9 cellular contexts compared by ENCODE assay signal in the genomic region with DNA sequence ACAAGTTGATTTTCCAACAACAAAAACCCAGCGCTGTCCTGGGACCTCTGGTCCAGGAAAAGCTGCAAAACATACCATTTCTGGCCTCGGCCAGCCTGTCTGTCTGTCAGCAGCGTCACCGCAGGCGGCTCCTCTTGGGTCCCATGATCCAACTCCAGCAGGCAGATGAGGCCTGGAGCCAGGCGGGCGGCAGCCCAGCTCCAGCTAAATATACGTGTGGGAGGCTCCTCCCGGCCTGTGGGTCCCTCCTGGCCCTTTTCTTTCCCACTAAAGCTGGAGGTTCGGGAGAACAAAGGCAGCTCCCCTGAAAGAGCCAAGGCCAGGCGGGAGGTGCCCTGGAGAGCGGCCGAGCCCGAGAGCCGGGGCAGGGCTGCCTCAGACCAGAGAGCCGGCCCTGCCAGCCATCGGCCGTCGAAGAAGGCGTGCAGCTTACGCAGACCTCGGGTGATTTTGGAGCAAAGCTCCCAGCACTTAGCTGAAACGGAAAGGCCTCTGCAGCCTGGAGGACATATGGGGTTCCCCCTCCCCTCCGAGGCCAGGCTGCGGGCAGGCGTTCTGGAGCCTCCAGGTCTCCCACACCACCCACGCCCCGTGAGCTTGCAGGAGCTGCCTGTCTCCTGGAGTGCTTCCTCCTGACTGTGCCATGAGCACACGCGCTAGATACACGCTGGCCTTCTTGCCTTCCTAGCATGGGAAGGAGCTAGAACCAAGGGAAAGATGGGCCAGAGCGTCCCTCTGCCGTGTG. TPM values are rescaled to one million over a fixed set of nuclear protein-coding genes. Genes with fewer than 3 reads are reported as not detected.
DNase-seq lines count a peak whose midpoint lies in the region; ATAC-seq and TF ChIP-seq lines count a peak whose summit lies in the region.
"Had no signal": no experiment of that assay in that cellular context is flagged by ENCODE, and none has a peak within 500 bp of the region (broad histone marks: within the 10 kb centered on the region; RNA-seq: fewer than 3 reads in every experiment).

No MANE protein-coding gene starts in this region.

- no peaks in the 10 kb centered on the region for H3K36me3 Mint-ChIP-seq in CD14-positive monocyte

- H3K4me1 Mint-ChIP-seq in CD14-positive monocyte = no peaks in the 10 kb centered on the region

- no peak overlapping the region for H3K27ac Mint-ChIP-seq in CD14-positive monocyte

- no peak overlapping the region for H3K4me3 Mint-ChIP-seq in CD14-positive monocyte

- H3K9me3 Mint-ChIP-seq in CD14-positive monocyte = no peaks in the 10 kb centered on the region

- intact Hi-C loops in left colon (cut with DNase I, micrococcal nuclease) (loop anchor here in 1 of 2 donors (10.0 kb wide), 1 partner anchor 182 kb away; a partner anchor contains a TSS), CD14-positive monocyte (cut with micrococcal nuclease) (no loop called here)

- TF ChIP-seq CTCF in choroid plexus epithelial cell (conservative IDR thresholded peaks at IDR 0.05; ENCODE audit: low read depth, low read length) (no peak), CD14-positive monocyte (IDR thresholded peaks at IDR 0.05) (no peak)

- peaks cover 20 to 45% (median 37%) of the 10 kb centered on the region in 3 donors for H3K27me3 Mint-ChIP-seq in CD14-positive monocyte (ENCODE audit: low read depth in 3 of 3)

- ATAC-seq in left colon = no peak

- H3K4me3 ChIP-seq in choroid plexus epithelial cell (ENCODE audit: low read depth, low read length) = peak overlapping the region; percentile 12

- DNase-seq in HK-2 (ENCODE audit: unreplicated experiment) (peak; percentile 79), choroid plexus epithelial cell (ENCODE audit: low read depth) (peak; percentile 91), left colon (peak; percentile 31 to 49), stromal cell of bone marrow (ENCODE audit: low read depth) (peak; percentile 90), CD14-positive monocyte (ENCODE audit: low spot score) (no peak), HuH-7.5 (ENCODE audit: low spot score) (no peak), NCI-H187 (lab: John Stamatoyannopoulos, UW) (no peak)
- DNase-seq in stimulated activated CD4-positive, alpha-beta T cell treated with anti-CD3 and anti-CD28 coated beads, Interleukin-12 subunit alpha, Interleukin-12 subunit beta, amount 100 ng/mL, for 4 hours = no peak
- DNase-seq: T-helper 2 cell had no signal

RNA-seq across cellular contexts. Expression of a gene that starts 19.9 kb away (rescaled TPM):
- under 1 TPM; 0.18 to 0.39 TPM for total RNA-seq in left colon
- polyA plus RNA-seq in CD14-positive monocyte = not detected

Comparison
In these comparisons a context has a peak if more than half of its experiments do, and no peak if none do; other contexts are left out.
1. DNase-seq: peak in HK-2 (single experiment), choroid plexus epithelial cell (single experiment), left colon (2 of 2) and stromal cell of bone marrow (single experiment); none in stimulated activated CD4-positive, alpha-beta T cell treated with anti-CD3 and anti-CD28 coated beads, Interleukin-12 subunit alpha, Interleukin-12 subunit beta, amount 100 ng/mL, for 4 hours (single experiment), CD14-positive monocyte (single experiment), HuH-7.5 (single experiment) and NCI-H187 (0 of 2).